In the genomic region with DNA sequence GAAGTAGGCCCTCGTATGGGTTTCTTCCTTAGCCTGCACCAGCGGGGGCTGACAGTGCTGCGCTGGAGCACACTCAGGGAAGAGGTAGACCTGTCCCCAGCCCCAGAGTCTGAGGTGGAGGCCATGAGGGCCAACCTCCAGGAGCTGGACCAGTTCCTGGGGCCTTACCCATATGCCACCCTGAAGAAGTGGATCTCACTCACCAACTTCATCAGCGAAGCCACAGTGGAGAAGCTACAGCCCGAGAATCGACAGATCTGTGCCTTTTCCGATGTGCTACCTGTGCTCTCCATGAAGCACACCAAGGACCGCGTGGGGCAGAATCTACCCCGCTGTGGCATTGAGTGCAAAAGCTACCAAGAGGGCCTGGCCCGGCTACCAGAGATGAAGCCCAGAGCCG, we compare ENCODE assay signal across 32 cellular contexts.
"Had no signal": no experiment of that assay in that cellular context is flagged by ENCODE, and none has a peak within 500 bp of the region (broad histone marks: within the 10 kb centered on the region; RNA-seq: fewer than 3 reads in every experiment).

No MANE protein-coding gene starts in this region.

- ATAC-seq: activated CD8-positive, alpha-beta T cell treated with anti-CD3 and anti-CD28 coated beads for 36 hours; activated naive CD4-positive, alpha-beta T cell treated with anti-CD3 and anti-CD28 coated beads, Interleukin-2, amount 50 U/mL, for 72 hours; activated T-cell treated with anti-CD3 and anti-CD28 coated beads, Interleukin-2, amount 50 U/mL, for 4 hours; activated T-cell treated with anti-CD3 and anti-CD28 coated beads, Interleukin-2, amount 50 U/mL, for 72 hours; activated T-helper 17 cell treated with anti-CD3 and anti-CD28 coated beads, Interleukin-2, amount 50 U/mL, for 72 hours; body of pancreas had no signal

- H3K9me3 ChIP-seq: adrenal gland, body of pancreas, breast epithelium had no signal

- H3K4me3 ChIP-seq: adrenal gland, body of pancreas, breast epithelium had no signal

- DNase-seq: activated B cell treated with CpG ODN at 0.5 μM for 24 hours; activated CD4-positive, alpha-beta memory T cell treated with anti-CD3 and anti-CD28 coated beads for 36 hours; activated CD4-positive, alpha-beta T cell treated with anti-CD3 and anti-CD28 coated beads for 4 hours; activated CD4-positive, alpha-beta T cell treated with anti-CD3 and anti-CD28 coated beads, Interleukin-2, amount 10 ng/mL, durations not matched to agents 24 days and 14 days; activated CD4-positive, alpha-beta T cell treated with anti-CD3 and anti-CD28 coated beads, Interleukin-2, amount 50 U/mL, for 1 hour; activated CD4-positive, alpha-beta T cell treated with anti-CD3 and anti-CD28 coated beads, Interleukin-2, amount 50 U/mL, for 4 hours; activated CD4-positive, CD25-positive, alpha-beta regulatory T cell treated with anti-CD3 and anti-CD28 coated beads, Interleukin-2, amount 50 U/mL, for 72 hours; activated CD8-positive, alpha-beta memory T cell treated with anti-CD3 and anti-CD28 coated beads, Interleukin-2, amount 50 U/mL, for 4 hours; activated CD8-positive, alpha-beta T cell treated with anti-CD3 and anti-CD28 coated beads for 36 hours; activated effector memory CD4-positive, alpha-beta T cell treated with anti-CD3 and anti-CD28 coated beads, Interleukin-2, amount 50 U/mL, for 16 hours; activated gamma-delta T cell treated with Interleukin-2 at 50 U/mL for 16 hours; activated naive CD4-positive, alpha-beta T cell; activated naive CD4-positive, alpha-beta T cell treated with anti-CD3 and anti-CD28 coated beads for 36 hours; activated naive CD8-positive, alpha-beta T cell treated with anti-CD3 and anti-CD28 coated beads for 36 hours; activated T-cell treated with anti-CD3 and anti-CD28 coated beads for 4 hours; activated T-cell treated with anti-CD3 and anti-CD28 coated beads, Interleukin-2, amount 50 U/mL, for 1 hour; activated T-cell treated with anti-CD3 and anti-CD28 coated beads, Interleukin-2, amount 50 U/mL, for 4 hours; activated T-cell treated with anti-CD3 and anti-CD28 coated beads, Interleukin-2, amount 50 U/mL, for 72 hours; adrenal gland; amniotic stem cell; aorta; body of pancreas; brain microvascular endothelial cell; central memory CD4-positive, alpha-beta T cell; T-helper 2 cell; T-helper 9 cell had no signal

- H3K27ac ChIP-seq: adrenal gland, body of pancreas, brain microvascular endothelial cell, breast epithelium, VCaP had no signal

- FAIRE-seq: astrocyte, TTC549 had no signal

- H3K27me3 ChIP-seq: adrenal gland, body of pancreas, brain microvascular endothelial cell, breast epithelium had no signal
